Comparison of ENCODE assay signal across 8 cellular contexts in the genomic region with DNA sequence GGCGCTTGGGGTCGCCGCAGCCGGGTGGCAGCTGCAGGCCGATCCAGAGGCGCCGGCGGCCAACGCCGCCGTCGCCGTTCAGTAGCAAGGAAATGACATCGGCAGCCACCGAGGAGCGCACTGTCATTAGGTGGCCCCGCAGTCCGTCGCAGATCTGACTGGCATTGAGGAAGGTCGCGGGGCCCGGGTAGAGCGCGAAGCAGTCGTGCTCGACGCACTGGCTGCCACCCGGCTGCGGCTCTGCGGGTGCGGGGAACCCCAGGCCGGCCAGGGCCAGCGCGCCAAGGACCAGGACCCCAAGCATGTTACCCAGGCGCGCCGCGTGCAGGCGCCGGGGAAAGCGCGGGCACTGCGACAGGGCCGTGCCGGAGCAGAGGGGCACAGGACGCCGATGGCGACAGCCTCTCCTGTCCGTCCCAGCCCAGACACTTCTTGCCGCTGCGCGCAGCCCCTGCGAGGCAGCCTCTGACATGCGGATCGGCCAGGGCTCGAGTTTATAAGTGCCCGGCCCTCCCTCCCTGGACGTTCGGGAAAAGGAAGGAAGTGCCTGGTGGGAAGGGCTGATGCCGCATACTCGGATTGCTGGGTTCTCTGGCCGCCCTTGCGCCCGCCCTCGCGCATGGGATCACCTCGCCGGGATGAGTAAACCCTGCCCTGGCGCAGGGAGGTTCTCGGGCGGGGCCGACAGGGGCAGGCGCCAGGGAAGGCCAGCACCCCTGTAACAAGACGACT. TPM values are rescaled to one million over a fixed set of nuclear protein-coding genes. Genes with fewer than 3 reads are reported as not detected.
DNase-seq lines count a peak whose midpoint lies in the region; ATAC-seq and TF ChIP-seq lines count a peak whose summit lies in the region.

TSS of gene THBD (minus strand) at position 472 of the 732 bp plus-strand sequence. CDS start at position 304, 168 bp downstream.

- RAD21 ChIA-PET in HCT116 (lab: Charles Lee; ENCODE audit: low non-redundant PET in 1 of 2, low total read pairs in 2 of 2, uncharacterized antibody in 2 of 2, unreplicated experiment in 2 of 2), result interaction anchor here (0.7 to 2.0 kb wide), 3 partner anchors 13 to 358 kb away, joined by 3 to 18 read pairs (median 3); no protein-coding TSS in a partner anchor

- TF ChIP-seq CTCF in HCT116 (IDR thresholded peaks at IDR 0.05 in 2 of 3, conservative IDR thresholded peaks at IDR 0.05 in 1 of 3; ENCODE audit: borderline replicate concordance in 1 of 3, insufficient read depth in 1 of 3, low read depth in 2 of 3, low read length in 2 of 3) (no peak), RWPE2 (IDR thresholded peaks at IDR 0.05; ENCODE audit: poor library complexity, severe bottlenecking) (no peak), esophagus squamous epithelium (IDR thresholded peaks at IDR 0.05) (peak in 1 of 6 experiments; percentile 12)

- H3K27me3 ChIP-seq in HCT116 (ENCODE audit: insufficient read depth, low read length) (peaks cover 8% of the 10 kb centered on the region; the same call in 1 of the 2 replicates), RWPE2 (ENCODE audit: insufficient read depth, poor library complexity, severe bottlenecking) (no peaks in the 10 kb centered on the region), esophagus squamous epithelium (peaks cover 0 to 71% (median 0%) of the 10 kb centered on the region in 4 donors), muscle layer of duodenum (ENCODE audit: low read depth, low read length) (peaks cover 17% of the 10 kb centered on the region)

- H3K4me1 ChIP-seq in HCT116 (ENCODE audit: control insufficient read depth in 1 of 2, insufficient read depth in 2 of 2, low read length in 2 of 2), result peaks cover 3 to 31% of the 10 kb centered on the region in 2 experiments; a peak in 3 of 4 replicates
- peaks cover 22% of the 10 kb centered on the region for H3K4me1 ChIP-seq in RWPE2 (ENCODE audit: insufficient read depth, poor library complexity, severe bottlenecking)
- H3K4me1 ChIP-seq in esophagus squamous epithelium, result peaks cover 13 to 80% (median 28%) of the 10 kb centered on the region in 3 donors
- peaks cover 0 to 37% of the 10 kb centered on the region in 2 donors for H3K4me1 ChIP-seq in muscle layer of duodenum (ENCODE audit: control insufficient read depth in 1 of 2, insufficient read depth in 2 of 2, low read length in 2 of 2)

- no peaks in the 10 kb centered on the region for H3K79me2 ChIP-seq in HCT116 (ENCODE audit: insufficient read depth, low read length)

- ATAC-seq in HCT116, result peak; percentile 76
- ATAC-seq in RWPE2 (ENCODE audit: low read depth), result peak; percentile 78
- no peak for ATAC-seq in GM21717 (IDR thresholded peaks at IDR 0.05; ENCODE audit: unreplicated experiment)
- no peak for ATAC-seq in GM19397 (IDR thresholded peaks at IDR 0.05; ENCODE audit: unreplicated experiment)
- no peak for ATAC-seq in GM21367 (IDR thresholded peaks at IDR 0.05; ENCODE audit: unreplicated experiment)

- no peaks in the 10 kb centered on the region for H3K9me2 ChIP-seq in HCT116 (ENCODE audit: insufficient read depth)

- peak within 1 kb of the TSS; percentile 51 to 67 for H3K4me3 ChIP-seq in HCT116 (replicated peaks in 1 of 2; ENCODE audit: low read depth in 1 of 2, low read length in 2 of 2)
- H3K4me3 ChIP-seq in RWPE2 (ENCODE audit: severe bottlenecking), result peak within 1 kb of the TSS; percentile 42
- H3K4me3 ChIP-seq in esophagus squamous epithelium, result peak within 1 kb of the TSS; percentile 45 to 78 (median 66)
- H3K4me3 ChIP-seq in muscle layer of duodenum (ENCODE audit: low read depth in 1 of 2, low read length in 2 of 2), result peak within 1 kb of the TSS; percentile 62 to 69

- H4K20me1 ChIP-seq in HCT116 (ENCODE audit: insufficient read depth), result no peaks in the 10 kb centered on the region

- H3K9me3 ChIP-seq in HCT116 (ENCODE audit: control insufficient read depth in 1 of 2, insufficient read depth in 1 of 2, low read depth in 1 of 2, low read length in 2 of 2) (no peaks in the 10 kb centered on the region), RWPE2 (ENCODE audit: severe bottlenecking) (no peaks in the 10 kb centered on the region), esophagus squamous epithelium (no peaks in the 10 kb centered on the region), muscle layer of duodenum (ENCODE audit: control insufficient read depth in 1 of 2, low read length in 2 of 2) (no peaks in the 10 kb centered on the region)

- no peak within 1 kb of the TSS for H3K27ac ChIP-seq in HCT116 (ENCODE audit: low read depth, low read length)
- H3K27ac ChIP-seq in RWPE2 (ENCODE audit: poor library complexity, severe bottlenecking), result peak within 1 kb of the TSS; percentile 66
- peak within 1 kb of the TSS; percentile 93 to 98 (median 96) for H3K27ac ChIP-seq in esophagus squamous epithelium
- peak within 1 kb of the TSS; percentile 16 for H3K27ac ChIP-seq in muscle layer of duodenum (ENCODE audit: low read length)

- H3K36me3 ChIP-seq in HCT116 (ENCODE audit: control insufficient read depth in 1 of 2, insufficient read depth in 2 of 2, low read length in 2 of 2) (no peaks in the 10 kb centered on the region), RWPE2 (ENCODE audit: low read depth) (peaks cover 24% of the 10 kb centered on the region), esophagus squamous epithelium (no peaks in the 10 kb centered on the region), muscle layer of duodenum (ENCODE audit: control insufficient read depth in 1 of 2, insufficient read depth in 2 of 2, low read length in 2 of 2) (no peaks in the 10 kb centered on the region)

- POLR2A ChIA-PET in HCT116 (lab: Charles Lee), result no interaction called here

- no peak for TF ChIP-seq RAD21 in HCT116 (IDR thresholded peaks at IDR 0.05; ENCODE audit: low read depth)

- intact Hi-C loops in HCT116 (cut with micrococcal nuclease), result no loop called here
- intact Hi-C loops in esophagus squamous epithelium (cut with DNase I), result loop anchor here (5.0 to 10.0 kb wide), 2 partner anchors 155 to 357 kb away; no protein-coding TSS in a partner anchor

- 1 to 4% methylated on average over 5 to 35 of the region's 74 CpGs for WGBS in esophagus squamous epithelium, 2 donors

- TF ChIP-seq POLR2A in HCT116 (IDR thresholded peaks at IDR 0.05; ENCODE audit: borderline replicate concordance, extremely low read depth, insufficient read depth, insufficient read length), result no peak
- TF ChIP-seq POLR2A in esophagus squamous epithelium (IDR thresholded peaks at IDR 0.05), result peak in 3 of 4 donors; percentile 61 to 93 (median 86)

- peak within 1 kb of the TSS; percentile 57 for H3K9ac ChIP-seq in HCT116 (ENCODE audit: low read length)

- BruUV-seq in HCT116 (replicated peaks; lab: Mats Ljungman, UMichigan), result no TSS peak

- DNase-seq in HCT116 (ENCODE audit: low read depth, low spot score), result no peak
- peak; percentile 94 for DNase-seq in RWPE2 (ENCODE audit: low spot score)
- no peak for DNase-seq in esophagus squamous epithelium (lab: John Stamatoyannopoulos, UW)
- no peak for DNase-seq in NCI-H1105 treated with DMSO at 0.1 percent for 48 hours (lab: John Stamatoyannopoulos, UW)

- CTCF ChIA-PET in HCT116 (lab: Charles Lee), result interaction anchor here (0.6 to 2.9 kb wide), 5 partner anchors 27 to 358 kb away, joined by 3 to 47 read pairs (median 7); no protein-coding TSS in a partner anchor

- H3K4me2 ChIP-seq in HCT116 (ENCODE audit: low read length), result peak within 1 kb of the TSS; percentile 99

- peak within 1 kb of the TSS; percentile 88 for H2AFZ ChIP-seq in HCT116 (ENCODE audit: low read depth, low read length, poor library complexity, severe bottlenecking)

TF ChIP-seq in HCT116, 20 proteins besides CTCF, POLR2A, EP300 and RAD21:
- TF ChIP-seq MAX (IDR thresholded peaks at IDR 0.05) (peak; percentile 26; the same call in 1 of the 2 replicates), ZNF274 (IDR thresholded peaks at IDR 0.05; ENCODE audit: low read depth, low read length) (no peak), POLR2AphosphoS5 (IDR thresholded peaks at IDR 0.05; ENCODE audit: low read depth, low read length) (peak; percentile 8), YY1 (IDR thresholded peaks at IDR 0.05; ENCODE audit: extremely low read depth, insufficient replicate concordance, low read depth, low read length) (no peak)

RNA-seq across cellular contexts. Expression of gene THBD, which starts in this region (rescaled TPM):
- total RNA-seq in HCT116 (2021; ENCODE audit: unreplicated experiment) (0.39 TPM), esophagus squamous epithelium (10 to 100 TPM; 54.9 to 93.4 (median 75.1) TPM)
- 0.22 and 0.31 TPM in 2 replicates for polyA plus RNA-seq in HCT116 (2012)

Comparison
In these comparisons a context has a peak if more than half of its experiments do, and no peak if none do; other contexts are left out.
1. RNA of gene THBD (total RNA-seq): 54.9 to 93.4 TPM in esophagus squamous epithelium; 0.39 TPM in HCT116 (single experiment); every median in the first group is over 10 times any median in the second.
2. Peak in ATAC-seq, H3K4me3 ChIP-seq, H3K9ac ChIP-seq and H3K4me2 ChIP-seq in HCT116; RNA of the gene not detected or under 1 TPM.
3. Peak in every context shown above with its lines, with median percentiles within 50 percentile points of each other: H3K4me3 ChIP-seq.